Comparison of ENCODE assay signal across 1 cellular context in the genomic region with DNA sequence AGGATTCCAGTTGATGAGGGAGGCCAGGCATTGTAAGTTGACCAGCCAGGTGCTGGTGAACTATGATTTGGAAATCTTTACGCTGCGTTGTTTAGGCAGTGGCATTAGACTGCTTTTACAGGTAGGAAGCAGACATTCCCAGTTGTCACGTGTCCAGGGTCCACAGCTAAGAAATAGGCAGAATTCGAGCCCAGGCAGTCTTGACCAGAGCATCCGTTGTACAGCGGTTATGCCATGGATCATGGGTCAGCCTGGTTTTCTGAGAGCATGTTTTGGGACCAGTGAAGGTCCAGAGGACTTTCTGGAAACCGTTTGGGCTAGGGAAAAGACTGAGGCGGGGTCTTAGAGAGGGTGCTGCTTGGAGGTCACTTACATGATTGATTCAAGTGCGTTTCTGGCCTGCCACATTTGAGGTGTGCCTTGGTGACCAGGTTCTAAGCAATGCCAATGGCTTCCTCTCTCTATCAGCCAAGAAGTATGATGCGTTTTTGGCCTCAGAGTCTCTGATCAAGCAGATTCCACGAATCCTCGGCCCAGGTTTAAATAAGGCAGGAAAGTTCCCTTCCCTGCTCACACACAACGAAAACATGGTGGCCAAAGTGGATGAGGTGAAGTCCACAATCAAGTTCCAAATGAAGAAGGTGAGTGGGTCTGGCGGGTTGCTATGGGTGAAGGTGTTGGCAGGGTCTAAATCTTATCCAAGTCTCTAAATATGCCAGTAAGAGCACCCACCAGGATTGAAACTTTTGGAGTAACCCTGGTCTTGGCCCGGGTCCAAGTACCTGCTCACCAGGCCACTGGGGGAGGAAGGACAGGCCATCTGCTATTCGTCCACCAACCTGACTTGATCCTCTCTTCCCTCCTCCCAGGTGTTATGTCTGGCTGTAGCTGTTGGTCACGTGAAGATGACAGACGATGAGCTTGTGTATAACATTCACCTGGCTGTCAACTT.
TF ChIP-seq lines count a peak whose summit lies in the region.

No MANE protein-coding gene starts in this region.

TF ChIP-seq in HepG2, 621 proteins besides CTCF, POLR2A, EP300 and RAD21 (continued from another document and continues in another):
- TF ChIP-seq, protein P1, sequence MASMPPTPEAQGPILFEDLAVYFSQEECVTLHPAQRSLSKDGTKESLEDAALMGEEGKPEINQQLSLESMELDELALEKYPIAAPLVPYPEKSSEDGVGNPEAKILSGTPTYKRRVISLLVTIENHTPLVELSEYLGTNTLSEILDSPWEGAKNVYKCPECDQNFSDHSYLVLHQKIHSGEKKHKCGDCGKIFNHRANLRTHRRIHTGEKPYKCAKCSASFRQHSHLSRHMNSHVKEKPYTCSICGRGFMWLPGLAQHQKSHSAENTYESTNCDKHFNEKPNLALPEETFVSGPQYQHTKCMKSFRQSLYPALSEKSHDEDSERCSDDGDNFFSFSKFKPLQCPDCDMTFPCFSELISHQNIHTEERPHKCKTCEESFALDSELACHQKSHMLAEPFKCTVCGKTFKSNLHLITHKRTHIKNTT (CRISPR knock-in tag; IDR thresholded peaks at IDR 0.05), result no peak
- 0 out of 2 replicates have a peak, but pooled peaks have one; percentile 26 for TF ChIP-seq MYC (CRISPR knock-in tag; IDR thresholded peaks at IDR 0.05; ENCODE audit: borderline replicate concordance)
- 0 out of 2 replicates have a peak, but pooled peaks have one; percentile 34 for TF ChIP-seq SP4 (CRISPR knock-in tag; IDR thresholded peaks at IDR 0.05)
- no peak for TF ChIP-seq ZSCAN29 (CRISPR knock-in tag; conservative IDR thresholded peaks at IDR 0.05)
- TF ChIP-seq IKZF1 (IDR thresholded peaks at IDR 0.05), result no peak
- TF ChIP-seq ZFP90 (CRISPR knock-in tag; IDR thresholded peaks at IDR 0.05; ENCODE audit: borderline replicate concordance), result peak; percentile 70; the same call in 1 of the 2 replicates
- TF ChIP-seq, protein P2, sequence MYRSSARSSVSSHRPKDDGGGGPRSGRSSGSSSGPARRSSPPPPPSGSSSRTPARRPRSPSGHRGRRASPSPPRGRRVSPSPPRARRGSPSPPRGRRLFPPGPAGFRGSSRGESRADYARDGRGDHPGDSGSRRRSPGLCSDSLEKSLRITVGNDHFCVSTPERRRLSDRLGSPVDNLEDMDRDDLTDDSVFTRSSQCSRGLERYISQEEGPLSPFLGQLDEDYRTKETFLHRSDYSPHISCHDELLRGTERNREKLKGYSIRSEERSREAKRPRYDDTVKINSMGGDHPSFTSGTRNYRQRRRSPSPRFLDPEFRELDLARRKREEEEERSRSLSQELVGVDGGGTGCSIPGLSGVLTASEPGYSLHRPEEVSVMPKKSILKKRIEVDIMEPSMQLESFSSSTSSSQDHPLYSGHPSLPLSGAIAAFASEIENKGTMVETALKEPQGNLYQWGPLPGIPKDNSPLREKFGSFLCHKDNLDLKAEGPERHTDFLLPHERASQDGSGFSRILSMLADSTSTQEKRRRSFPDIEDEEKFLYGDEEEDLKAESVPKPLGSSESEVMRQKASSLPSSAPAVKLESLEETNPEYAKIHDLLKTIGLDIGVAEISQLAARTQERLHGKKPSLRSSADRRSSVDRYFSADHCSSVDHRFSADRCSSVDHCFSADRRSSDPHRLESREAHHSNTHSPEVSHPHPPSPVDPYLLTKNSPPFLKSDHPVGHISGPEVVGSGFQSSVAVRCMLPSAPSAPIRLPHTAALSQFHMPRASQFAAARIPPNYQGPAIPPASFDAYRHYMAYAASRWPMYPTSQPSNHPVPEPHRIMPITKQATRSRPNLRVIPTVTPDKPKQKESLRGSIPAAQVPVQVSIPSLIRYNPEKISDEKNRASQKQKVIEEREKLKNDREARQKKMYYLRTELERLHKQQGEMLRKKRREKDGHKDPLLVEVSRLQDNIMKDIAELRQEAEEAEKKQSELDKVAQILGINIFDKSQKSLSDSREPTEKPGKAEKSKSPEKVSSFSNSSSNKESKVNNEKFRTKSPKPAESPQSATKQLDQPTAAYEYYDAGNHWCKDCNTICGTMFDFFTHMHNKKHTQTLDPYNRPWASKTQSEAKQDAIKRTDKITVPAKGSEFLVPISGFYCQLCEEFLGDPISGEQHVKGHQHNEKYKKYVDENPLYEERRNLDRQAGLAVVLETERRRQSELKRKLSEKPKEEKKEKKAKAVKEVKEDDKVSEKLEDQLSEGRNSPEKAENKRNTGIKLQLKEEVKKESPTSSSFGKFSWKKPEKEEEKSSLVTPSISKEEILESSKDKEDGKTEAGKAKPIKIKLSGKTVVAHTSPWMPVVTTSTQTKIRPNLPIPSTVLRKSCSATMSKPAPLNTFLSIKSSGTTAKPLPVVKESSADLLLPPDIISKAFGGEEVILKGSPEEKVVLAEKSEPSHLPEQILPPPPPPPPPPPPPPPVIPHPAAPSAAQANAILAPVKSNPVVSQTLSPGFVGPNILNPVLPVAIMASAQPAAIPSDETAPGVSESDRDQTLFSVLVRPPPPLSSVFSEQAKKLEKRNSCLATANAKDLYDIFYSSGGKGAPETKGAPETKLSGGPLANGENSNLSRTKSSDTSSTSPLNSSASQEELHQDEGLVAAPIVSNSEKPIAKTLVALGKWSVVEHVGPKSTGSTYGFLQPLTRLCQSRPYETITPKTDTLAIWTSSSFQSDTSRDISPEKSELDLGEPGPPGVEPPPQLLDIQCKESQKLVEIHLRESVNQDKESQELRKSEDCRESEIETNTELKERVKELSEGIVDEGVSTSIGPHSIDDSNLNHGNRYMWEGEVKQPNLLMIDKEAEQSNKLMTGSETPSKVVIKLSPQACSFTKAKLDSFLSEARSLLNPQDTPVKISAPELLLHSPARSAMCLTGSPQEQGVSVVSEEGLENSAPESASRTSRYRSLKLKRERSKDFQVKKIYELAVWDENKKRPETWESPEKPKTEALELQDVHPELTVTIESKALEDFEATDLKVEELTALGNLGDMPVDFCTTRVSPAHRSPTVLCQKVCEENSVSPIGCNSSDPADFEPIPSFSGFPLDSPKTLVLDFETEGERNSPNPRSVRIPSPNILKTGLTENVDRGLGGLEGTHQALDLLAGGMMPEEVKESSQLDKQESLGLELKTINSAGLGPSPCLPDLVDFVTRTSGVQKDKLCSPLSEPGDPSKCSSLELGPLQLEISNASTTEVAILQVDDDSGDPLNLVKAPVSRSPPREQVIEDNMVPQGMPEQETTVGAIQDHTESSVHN (CRISPR knock-in tag; IDR thresholded peaks at IDR 0.05), result no peak
- TF ChIP-seq HNRNPUL1 (IDR thresholded peaks at IDR 0.05; ENCODE audit: low read depth, low read length), result no peak
- no peak for TF ChIP-seq MTF2 (CRISPR knock-in tag; IDR thresholded peaks at IDR 0.05; ENCODE audit: borderline replicate concordance)
- TF ChIP-seq, protein P3, sequence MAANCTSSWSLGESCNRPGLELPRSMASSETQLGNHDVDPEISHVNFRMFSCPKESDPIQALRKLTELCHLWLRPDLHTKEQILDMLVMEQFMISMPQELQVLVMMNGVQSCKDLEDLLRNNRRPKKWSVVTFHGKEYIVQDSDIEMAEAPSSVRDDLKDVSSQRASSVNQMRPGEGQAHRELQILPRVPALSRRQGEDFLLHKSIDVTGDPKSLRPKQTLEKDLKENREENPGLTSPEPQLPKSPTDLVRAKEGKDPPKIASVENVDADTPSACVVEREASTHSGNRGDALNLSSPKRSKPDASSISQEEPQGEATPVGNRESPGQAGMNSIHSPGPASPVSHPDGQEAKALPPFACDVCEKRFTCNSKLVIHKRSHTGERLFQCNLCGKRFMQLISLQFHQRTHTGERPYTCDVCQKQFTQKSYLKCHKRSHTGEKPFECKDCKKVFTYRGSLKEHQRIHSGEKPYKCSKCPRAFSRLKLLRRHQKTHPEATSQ (CRISPR knock-in tag; IDR thresholded peaks at IDR 0.05; ENCODE audit: borderline replicate concordance), result 0 out of 2 replicates have a peak, but pooled peaks have one; percentile 34
- TF ChIP-seq ZNF83 (CRISPR knock-in tag; IDR thresholded peaks at IDR 0.05; ENCODE audit: borderline replicate concordance), result no peak
- TF ChIP-seq ZNF782 (CRISPR knock-in tag; IDR thresholded peaks at IDR 0.05; ENCODE audit: borderline replicate concordance), result no peak
- TF ChIP-seq USF2 (IDR thresholded peaks at IDR 0.05; ENCODE audit: low read depth, low read length), result peak; percentile 44
- peak; percentile 40; the same call in 1 of the 2 replicates for TF ChIP-seq USF2 (CRISPR knock-in tag; IDR thresholded peaks at IDR 0.05; ENCODE audit: borderline replicate concordance)
- TF ChIP-seq HHEX (CRISPR knock-in tag; IDR thresholded peaks at IDR 0.05), result no peak
- TF ChIP-seq SMARCC2 (IDR thresholded peaks at IDR 0.05), result no peak
- no peak for TF ChIP-seq GTF3A (CRISPR knock-in tag; conservative IDR thresholded peaks at IDR 0.05)
- no peak for TF ChIP-seq ZNF7 (CRISPR knock-in tag; IDR thresholded peaks at IDR 0.05)
- TF ChIP-seq, protein P4, sequence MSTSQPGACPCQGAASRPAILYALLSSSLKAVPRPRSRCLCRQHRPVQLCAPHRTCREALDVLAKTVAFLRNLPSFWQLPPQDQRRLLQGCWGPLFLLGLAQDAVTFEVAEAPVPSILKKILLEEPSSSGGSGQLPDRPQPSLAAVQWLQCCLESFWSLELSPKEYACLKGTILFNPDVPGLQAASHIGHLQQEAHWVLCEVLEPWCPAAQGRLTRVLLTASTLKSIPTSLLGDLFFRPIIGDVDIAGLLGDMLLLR (CRISPR knock-in tag; IDR thresholded peaks at IDR 0.05), result 0 out of 2 replicates have a peak, but pooled peaks have one; percentile 18
- no peak for TF ChIP-seq LRRFIP1 (CRISPR knock-in tag; conservative IDR thresholded peaks at IDR 0.05)
- no peak for TF ChIP-seq KAT2B (IDR thresholded peaks at IDR 0.05; ENCODE audit: borderline replicate concordance, low read depth, low read length)
- no peak for TF ChIP-seq ZNF431 (CRISPR knock-in tag; IDR thresholded peaks at IDR 0.05; ENCODE audit: borderline replicate concordance, low read depth)
- no peak for TF ChIP-seq THRA (CRISPR knock-in tag; IDR thresholded peaks at IDR 0.05; ENCODE audit: borderline replicate concordance)
- TF ChIP-seq, protein P5, sequence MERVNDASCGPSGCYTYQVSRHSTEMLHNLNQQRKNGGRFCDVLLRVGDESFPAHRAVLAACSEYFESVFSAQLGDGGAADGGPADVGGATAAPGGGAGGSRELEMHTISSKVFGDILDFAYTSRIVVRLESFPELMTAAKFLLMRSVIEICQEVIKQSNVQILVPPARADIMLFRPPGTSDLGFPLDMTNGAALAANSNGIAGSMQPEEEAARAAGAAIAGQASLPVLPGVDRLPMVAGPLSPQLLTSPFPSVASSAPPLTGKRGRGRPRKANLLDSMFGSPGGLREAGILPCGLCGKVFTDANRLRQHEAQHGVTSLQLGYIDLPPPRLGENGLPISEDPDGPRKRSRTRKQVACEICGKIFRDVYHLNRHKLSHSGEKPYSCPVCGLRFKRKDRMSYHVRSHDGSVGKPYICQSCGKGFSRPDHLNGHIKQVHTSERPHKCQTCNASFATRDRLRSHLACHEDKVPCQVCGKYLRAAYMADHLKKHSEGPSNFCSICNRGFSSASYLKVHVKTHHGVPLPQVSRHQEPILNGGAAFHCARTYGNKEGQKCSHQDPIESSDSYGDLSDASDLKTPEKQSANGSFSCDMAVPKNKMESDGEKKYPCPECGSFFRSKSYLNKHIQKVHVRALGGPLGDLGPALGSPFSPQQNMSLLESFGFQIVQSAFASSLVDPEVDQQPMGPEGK (CRISPR knock-in tag; IDR thresholded peaks at IDR 0.05), result no peak
- TF ChIP-seq U2AF2 (IDR thresholded peaks at IDR 0.05; ENCODE audit: low read depth, low read length), result no peak
- no peak for TF ChIP-seq HNRNPH1 (optimal IDR thresholded peaks at IDR 0.05; ENCODE audit: low read depth, low read length)
- TF ChIP-seq, protein P6, sequence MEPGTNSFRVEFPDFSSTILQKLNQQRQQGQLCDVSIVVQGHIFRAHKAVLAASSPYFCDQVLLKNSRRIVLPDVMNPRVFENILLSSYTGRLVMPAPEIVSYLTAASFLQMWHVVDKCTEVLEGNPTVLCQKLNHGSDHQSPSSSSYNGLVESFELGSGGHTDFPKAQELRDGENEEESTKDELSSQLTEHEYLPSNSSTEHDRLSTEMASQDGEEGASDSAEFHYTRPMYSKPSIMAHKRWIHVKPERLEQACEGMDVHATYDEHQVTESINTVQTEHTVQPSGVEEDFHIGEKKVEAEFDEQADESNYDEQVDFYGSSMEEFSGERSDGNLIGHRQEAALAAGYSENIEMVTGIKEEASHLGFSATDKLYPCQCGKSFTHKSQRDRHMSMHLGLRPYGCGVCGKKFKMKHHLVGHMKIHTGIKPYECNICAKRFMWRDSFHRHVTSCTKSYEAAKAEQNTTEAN (CRISPR knock-in tag; conservative IDR thresholded peaks at IDR 0.05), result no peak
- TF ChIP-seq ZNF891 (CRISPR knock-in tag; IDR thresholded peaks at IDR 0.05), result 0 out of 2 replicates have a peak, but pooled peaks have one; percentile 51
